Comparison of ENCODE assay signal across 13 cellular contexts in genomic region chr13:54194233-54195024, GRCh38.
DNase-seq lines count a peak whose midpoint lies in the region; ATAC-seq and TF ChIP-seq lines count a peak whose summit lies in the region.
"Had no signal": no experiment of that assay in that cellular context is flagged by ENCODE, and none has a peak within 500 bp of the region (broad histone marks: within the 10 kb centered on the region; RNA-seq: fewer than 3 reads in every experiment).

No MANE protein-coding gene starts in this region.

- CTCF ChIA-PET in activated CD8-positive, alpha-beta T cell treated with anti-CD3 and anti-CD28 coated beads for 36 hours (lab: Charles Lee) = no interaction called here

- no peak overlapping the region for H3K14ac ChIP-seq in H9 (ENCODE audit: insufficient read depth, low read length)

- no CpG with 5 or more reads among the region's 5 CpGs for WGBS in H9 (ENCODE audit: extremely low coverage, insufficient read length, low lambda C conversion rate)

- H2BK120ac ChIP-seq in H9 (ENCODE audit: low read depth, low read length, poor library complexity, severe bottlenecking) = no peak overlapping the region

- no peak overlapping the region for H4K5ac ChIP-seq in H9 (ENCODE audit: insufficient read length, low read depth, low read length)

- H3K4me1 ChIP-seq in H9 (ENCODE audit: insufficient read depth, low read length) = peaks cover 8% of the 10 kb centered on the region; the same call in 1 of the 2 replicates

- POLR2A ChIA-PET in activated CD8-positive, alpha-beta T cell treated with anti-CD3 and anti-CD28 coated beads for 36 hours (lab: Charles Lee) = no interaction called here

- H3K36me3 Mint-ChIP-seq in H9 (ENCODE audit: insufficient read depth in 1 of 3, low read depth in 3 of 3) = no peaks in the 10 kb centered on the region
- H3K36me3 Mint-ChIP-seq in nephron progenitor cell (ENCODE audit: low read depth) = no peaks in the 10 kb centered on the region
- no peaks in the 10 kb centered on the region for H3K36me3 Mint-ChIP-seq in activated T-cell treated with anti-CD3 and anti-CD28 coated beads, Interleukin-2, amount 50 U/mL, for 72 hours (ENCODE audit: insufficient read depth in 2 of 2)
- H3K36me3 Mint-ChIP-seq in activated CD8-positive, alpha-beta T cell treated with anti-CD3 and anti-CD28 coated beads for 36 hours (ENCODE audit: low read depth) = no peaks in the 10 kb centered on the region
- H3K36me3 Mint-ChIP-seq: CD8-positive, alpha-beta T cell had no signal

- H2AK5ac ChIP-seq in H9 (ENCODE audit: insufficient read length, low read length) = no peak overlapping the region

- no peak overlapping the region for H3T11ph ChIP-seq in H9 (ENCODE audit: low read length)

- H3K27ac Mint-ChIP-seq in H9 (peak overlapping the region; percentile 68 to 86 (median 85)), nephron progenitor cell (peak overlapping the region; percentile 4)
- no peak overlapping the region for H3K27ac Mint-ChIP-seq in activated T-cell treated with anti-CD3 and anti-CD28 coated beads, Interleukin-2, amount 50 U/mL, for 72 hours
- H3K27ac Mint-ChIP-seq in activated CD8-positive, alpha-beta T cell treated with anti-CD3 and anti-CD28 coated beads for 36 hours = no peak overlapping the region
- H3K27ac Mint-ChIP-seq: CD8-positive, alpha-beta T cell; T-helper 17 cell had no signal

- H3K4me2 ChIP-seq in H9 (ENCODE audit: insufficient read depth, insufficient read length, low read length) = peak overlapping the region; percentile 62

- TF ChIP-seq CTCF in H9 (conservative IDR thresholded peaks at IDR 0.05) (no peak), nephron progenitor cell (IDR thresholded peaks at IDR 0.05) (no peak)
- no peak for TF ChIP-seq CTCF in activated CD8-positive, alpha-beta T cell treated with anti-CD3 and anti-CD28 coated beads for 36 hours (IDR thresholded peaks at IDR 0.05)

- no peak overlapping the region for H2BK20ac ChIP-seq in H9 (ENCODE audit: low read depth, low read length, poor library complexity, severe bottlenecking)

- H4K20me1 ChIP-seq in H9 (ENCODE audit: control insufficient read depth, insufficient read depth, insufficient read length) = no peaks in the 10 kb centered on the region

- peak overlapping the region; percentile 26 for H3K9ac ChIP-seq in H9 (ENCODE audit: extremely low read depth, insufficient read length, low read length)

- H2AFZ ChIP-seq in H9 (ENCODE audit: low read length) = no peak overlapping the region

- H3K56ac ChIP-seq in H9 (ENCODE audit: insufficient read length, low read depth, low read length) = no peak overlapping the region

- H3K79me1 ChIP-seq in H9 (ENCODE audit: insufficient read depth, low read depth, low read length, poor library complexity, severe bottlenecking) = no peaks in the 10 kb centered on the region

- H3K4me3 Mint-ChIP-seq in H9 (no peak overlapping the region), nephron progenitor cell (no peak overlapping the region)
- H3K4me3 Mint-ChIP-seq in activated T-cell treated with anti-CD3 and anti-CD28 coated beads, Interleukin-2, amount 50 U/mL, for 72 hours = no peak overlapping the region
- no peak overlapping the region for H3K4me3 Mint-ChIP-seq in activated CD8-positive, alpha-beta T cell treated with anti-CD3 and anti-CD28 coated beads for 36 hours
- H3K4me3 Mint-ChIP-seq: CD8-positive, alpha-beta T cell; T-helper 17 cell had no signal

- H3K9me3 Mint-ChIP-seq in H9 = no peaks in the 10 kb centered on the region
- no peaks in the 10 kb centered on the region for H3K9me3 Mint-ChIP-seq in nephron progenitor cell
- peaks cover 10 to 12% of the 10 kb centered on the region in 2 donors for H3K9me3 Mint-ChIP-seq in activated T-cell treated with anti-CD3 and anti-CD28 coated beads, Interleukin-2, amount 50 U/mL, for 72 hours
- no peaks in the 10 kb centered on the region for H3K9me3 Mint-ChIP-seq in activated CD8-positive, alpha-beta T cell treated with anti-CD3 and anti-CD28 coated beads for 36 hours

- H3K9me3 ChIP-seq in H9 (ENCODE audit: control insufficient read depth, low read depth, low read length) = no peaks in the 10 kb centered on the region

- no peak overlapping the region for H3K4ac ChIP-seq in H9 (ENCODE audit: low read depth, low read length)

- no peaks in the 10 kb centered on the region for H3K23me2 ChIP-seq in H9 (ENCODE audit: insufficient read length, low read depth, low read length, poor library complexity, severe bottlenecking)

- H4K8ac ChIP-seq in H9 (replicated peaks; ENCODE audit: insufficient read length, low read depth, low read length) = no peak overlapping the region

- H3K27me3 ChIP-seq in H9 (ENCODE audit: insufficient read depth, low read length) = no peaks in the 10 kb centered on the region

- no peaks in the 10 kb centered on the region for H3K79me2 ChIP-seq in H9 (ENCODE audit: insufficient read depth, low read length)

- H3K27me3 Mint-ChIP-seq in H9 (ENCODE audit: low read depth) (no peaks in the 10 kb centered on the region), nephron progenitor cell (ENCODE audit: low read depth, poor library complexity) (no peaks in the 10 kb centered on the region)
- H3K27me3 Mint-ChIP-seq in activated T-cell treated with anti-CD3 and anti-CD28 coated beads, Interleukin-2, amount 50 U/mL, for 72 hours (ENCODE audit: low read depth) = no peaks in the 10 kb centered on the region
- H3K27me3 Mint-ChIP-seq in activated CD8-positive, alpha-beta T cell treated with anti-CD3 and anti-CD28 coated beads for 36 hours = no peaks in the 10 kb centered on the region
- H3K27me3 Mint-ChIP-seq: T-helper 17 cell had no signal

- H3K23ac ChIP-seq in H9 (ENCODE audit: insufficient read length, low read depth, low read length) = no peak overlapping the region

- H3K27ac ChIP-seq in H9 (ENCODE audit: insufficient read length, low read depth, low read length) = no peak overlapping the region

- peaks cover 26 to 49% of the 10 kb centered on the region in 2 experiments for H3K4me1 Mint-ChIP-seq in H9
- H3K4me1 Mint-ChIP-seq in nephron progenitor cell = no peaks in the 10 kb centered on the region
- no peaks in the 10 kb centered on the region for H3K4me1 Mint-ChIP-seq in activated T-cell treated with anti-CD3 and anti-CD28 coated beads, Interleukin-2, amount 50 U/mL, for 72 hours (ENCODE audit: low read depth)
- H3K4me1 Mint-ChIP-seq in activated CD8-positive, alpha-beta T cell treated with anti-CD3 and anti-CD28 coated beads for 36 hours (ENCODE audit: low read depth) = no peaks in the 10 kb centered on the region
- H3K4me1 Mint-ChIP-seq: T-helper 17 cell had no signal

- H2BK5ac ChIP-seq in H9 (ENCODE audit: insufficient read length, low read length) = no peak overlapping the region

- no peak for ATAC-seq in activated T-cell treated with anti-CD3 and anti-CD28 coated beads, Interleukin-2, amount 50 U/mL, for 72 hours (replicated peaks in 1 of 2)
- ATAC-seq in activated CD8-positive, alpha-beta T cell treated with anti-CD3 and anti-CD28 coated beads for 36 hours = no peak
- ATAC-seq: CD8-positive, alpha-beta T cell; SK-N-SH treated with all-trans-retinoic acid at 6 μM for 48 hours; T-helper 17 cell had no signal

- no peak overlapping the region for H4K91ac ChIP-seq in H9 (ENCODE audit: insufficient read length, low read depth, low read length)

- H2BK15ac ChIP-seq in H9 (ENCODE audit: low read depth, low read length) = no peak overlapping the region

- DNase-seq in H9 (no peak), NCI-H146 treated with DMSO at 0.1 percent for 48 hours (lab: John Stamatoyannopoulos, UW; ENCODE audit: unreplicated experiment) (peak; percentile 37), SW480 (ENCODE audit: low spot score) (peak; percentile 7), nephron progenitor cell (no peak), DMS153 (lab: John Stamatoyannopoulos, UW) (no peak)
- no peak for DNase-seq in activated T-cell treated with anti-CD3 and anti-CD28 coated beads, Interleukin-2, amount 50 U/mL, for 72 hours
- no peak for DNase-seq in stimulated activated CD8-positive, alpha-beta memory T cell treated with anti-CD3 and anti-CD28 coated beads, Interleukin-4, amount 100 ng/mL, for 48 hours
- DNase-seq in activated CD8-positive, alpha-beta T cell treated with anti-CD3 and anti-CD28 coated beads for 36 hours = no peak
- DNase-seq: CD8-positive, alpha-beta T cell; NCI-H187; NCI-H510A treated with DMSO at 0.1 percent for 48 hours; T-helper 17 cell had no signal

- no peak overlapping the region for H3K18ac ChIP-seq in H9 (ENCODE audit: insufficient read length, low read depth, low read length)

- intact Hi-C loops in activated CD8-positive, alpha-beta T cell treated with anti-CD3 and anti-CD28 coated beads for 36 hours (cut with micrococcal nuclease) = no loop called here

- no peak overlapping the region for H2BK12ac ChIP-seq in H9 (ENCODE audit: insufficient read length, low read depth, low read length)

Comparison
In these comparisons a context has a peak if more than half of its experiments do, and no peak if none do; other contexts are left out.
1. DNase-seq: peak in NCI-H146 treated with DMSO at 0.1 percent for 48 hours (single experiment) and SW480 (single experiment); none in H9 (single experiment), nephron progenitor cell (single experiment), DMS153 (single experiment), activated T-cell treated with anti-CD3 and anti-CD28 coated beads, Interleukin-2, amount 50 U/mL, for 72 hours (0 of 2), stimulated activated CD8-positive, alpha-beta memory T cell treated with anti-CD3 and anti-CD28 coated beads, Interleukin-4, amount 100 ng/mL, for 48 hours (single experiment) and activated CD8-positive, alpha-beta T cell treated with anti-CD3 and anti-CD28 coated beads for 36 hours (single experiment).
2. H3K27ac Mint-ChIP-seq: peak in H9 (3 of 3) and nephron progenitor cell (single experiment); none in activated T-cell treated with anti-CD3 and anti-CD28 coated beads, Interleukin-2, amount 50 U/mL, for 72 hours (single experiment) and activated CD8-positive, alpha-beta T cell treated with anti-CD3 and anti-CD28 coated beads for 36 hours (single experiment).